14 cellular contexts compared by ENCODE assay signal in the genomic region with DNA sequence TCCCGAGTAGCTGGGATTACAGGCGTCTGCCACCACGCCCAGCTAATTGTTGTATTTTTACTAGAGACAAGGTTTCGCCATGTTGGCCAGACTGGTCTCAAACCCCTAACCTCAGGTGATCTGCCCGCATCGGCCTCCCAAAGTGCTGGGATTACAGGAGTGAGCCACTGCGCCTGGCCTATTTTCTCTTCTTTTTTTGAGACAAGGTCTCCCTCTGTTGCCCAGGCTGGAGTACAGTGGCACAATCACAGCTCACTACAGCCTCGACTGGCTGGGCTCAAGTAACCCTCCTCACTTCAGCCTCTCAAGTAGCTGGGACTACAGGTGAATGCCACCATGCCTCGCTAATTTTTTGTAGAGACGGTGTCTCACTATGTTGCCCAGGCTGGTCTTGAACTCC. TPM values are rescaled to one million over a fixed set of nuclear protein-coding genes. Genes with fewer than 3 reads are reported as not detected.
"Had no signal": no experiment of that assay in that cellular context is flagged by ENCODE, and none has a peak within 500 bp of the region (broad histone marks: within the 10 kb centered on the region; RNA-seq: fewer than 3 reads in every experiment).

No MANE protein-coding gene starts in this region.

RNA-seq across cellular contexts. Expression of a gene that starts 9.1 kb away (rescaled TPM):
- total RNA-seq: stomach, subcutaneous adipose tissue, suprapubic skin, temporal lobe, thoracic aorta, thyroid gland, tibial nerve, transverse colon, upper lobe of left lung, upper lobe of right lung, ureter, urinary bladder, uterus, vagina had no signal
- polyA plus RNA-seq: stomach, urinary bladder had no signal

RNA-seq across cellular contexts. Expression of a gene that starts 9.6 kb away (rescaled TPM):
- total RNA-seq: subcutaneous adipose tissue, suprapubic skin, temporal lobe, thyroid gland, tibial nerve, ureter, urinary bladder, vagina had no signal
